8 cellular contexts compared by ENCODE assay signal in genomic region chr1:21334214-21335087, GRCh38. TPM values are rescaled to one million over a fixed set of nuclear protein-coding genes. Genes with fewer than 3 reads are reported as not detected.
DNase-seq lines count a peak whose midpoint lies in the region; ATAC-seq and TF ChIP-seq lines count a peak whose summit lies in the region.

No MANE protein-coding gene starts in this region.

- TF ChIP-seq EP300 in gastroesophageal sphincter (IDR thresholded peaks at IDR 0.05) (no peak), transverse colon (IDR thresholded peaks at IDR 0.05; ENCODE audit: low read depth) (no peak)

- TF ChIP-seq CTCF in AG09309 (IDR thresholded peaks at IDR 0.05; ENCODE audit: control insufficient read depth, insufficient read depth, low read depth, low read length, missing control alignments) (peak; percentile 94), gastroesophageal sphincter (IDR thresholded peaks at IDR 0.05) (peak in 3 of 4 experiments; percentile 60 to 78 (median 73)), transverse colon (IDR thresholded peaks at IDR 0.05) (peak; percentile 73 to 81 (median 74))

- H3K79me2 ChIP-seq in trophoblast cell (ENCODE audit: control insufficient read depth, insufficient read depth, low read length, poor library complexity) = no peaks in the 10 kb centered on the region

- H3K27ac ChIP-seq in gastroesophageal sphincter (peak overlapping the region in 3 of 4 donors; percentile 79 to 96 (median 91)), trophoblast cell (ENCODE audit: low read depth, low read length) (no peak overlapping the region), transverse colon (peak overlapping the region; percentile 85 to 98 (median 91))

- H2BK12ac ChIP-seq in trophoblast cell (ENCODE audit: low read length) = peak overlapping the region; percentile 44

- H3K36me3 ChIP-seq in gastroesophageal sphincter = peaks cover 0 to 8% of the 10 kb centered on the region in 2 donors
- no peaks in the 10 kb centered on the region for H3K36me3 ChIP-seq in trophoblast cell (ENCODE audit: control insufficient read depth in 1 of 2, insufficient read depth in 2 of 2, low read length in 2 of 2)
- H3K36me3 ChIP-seq in transverse colon = no peaks in the 10 kb centered on the region

- H3K4me3 ChIP-seq in AG09309 (ENCODE audit: control insufficient read depth, low read depth, low read length) (peak overlapping the region; percentile 35), gastroesophageal sphincter (peak overlapping the region in 1 of 2 donors; percentile 39), trophoblast cell (ENCODE audit: low read depth, low read length) (no peak overlapping the region), transverse colon (peak overlapping the region in 1 of 4 donors; percentile 28)

- intact Hi-C loops in transverse colon (cut with DNase I; ENCODE audit: low total_unique reads) = loop anchor here (2.0 kb wide), 1 partner anchor 66 kb away; no protein-coding TSS in a partner anchor

- no peak overlapping the region for H3K14ac ChIP-seq in trophoblast cell (ENCODE audit: low read length)

- H2BK120ac ChIP-seq in trophoblast cell (ENCODE audit: insufficient read depth, low read length, poor library complexity) = no peak overlapping the region

- H3K9ac ChIP-seq in trophoblast cell (ENCODE audit: low read length) = no peak overlapping the region

- H3K23ac ChIP-seq in trophoblast cell (ENCODE audit: low read length) = no peak overlapping the region

- no peak overlapping the region for H2BK5ac ChIP-seq in trophoblast cell (ENCODE audit: low read depth, low read length, poor library complexity)

- H3K79me1 ChIP-seq in trophoblast cell (ENCODE audit: low read length) = no peaks in the 10 kb centered on the region

- DNase-seq in AG09309 (ENCODE audit: low read depth) (peak; percentile 76), RPMI8226 (peak; percentile 98), trophoblast cell (peak; percentile 40 to 46), transverse colon (peak; percentile 83)
- DNase-seq in activated effector memory CD4-positive, alpha-beta T cell treated with anti-CD3 and anti-CD28 coated beads, Interleukin-2, amount 50 U/mL, for 16 hours = peak; percentile 93

- ATAC-seq in GM18870 (IDR thresholded peaks at IDR 0.05; ENCODE audit: unreplicated experiment) (peak; percentile 68), HG03159 (IDR thresholded peaks at IDR 0.05; ENCODE audit: unreplicated experiment) (peak; percentile 73), gastroesophageal sphincter (no peak)

- H2AK5ac ChIP-seq in trophoblast cell (ENCODE audit: low read length) = no peak overlapping the region

- peaks cover 14 to 98% (median 64%) of the 10 kb centered on the region in 3 donors for H3K4me1 ChIP-seq in gastroesophageal sphincter
- peaks cover 10 to 19% of the 10 kb centered on the region in 2 experiments for H3K4me1 ChIP-seq in trophoblast cell (ENCODE audit: control insufficient read depth in 1 of 2, insufficient read depth in 2 of 2, low read length in 2 of 2)
- peaks cover 78 to 97% (median 94%) of the 10 kb centered on the region in 4 donors for H3K4me1 ChIP-seq in transverse colon

- 14 to 20% methylated on average over 3 to 4 of the region's 20 CpGs for WGBS in gastroesophageal sphincter (ENCODE audit: low coverage in 1 of 2), 2 donors
- no CpG with 5 or more reads among the region's 20 CpGs for WGBS in trophoblast cell (ENCODE audit: extremely low coverage, insufficient coverage, insufficient read length)
- WGBS in transverse colon (ENCODE audit: low coverage in 1 of 2), 2 donors = 29 to 41% methylated on average over 4 to 20 of the region's 20 CpGs

- H4K12ac ChIP-seq in trophoblast cell (ENCODE audit: low read depth, low read length) = no peak overlapping the region

- no peak for TF ChIP-seq POLR2A in gastroesophageal sphincter (IDR thresholded peaks at IDR 0.05)
- TF ChIP-seq POLR2A in transverse colon (IDR thresholded peaks at IDR 0.05) = no peak

- H4K91ac ChIP-seq in trophoblast cell (ENCODE audit: low read depth, low read length) = no peak overlapping the region

- no peak overlapping the region for H4K8ac ChIP-seq in trophoblast cell (ENCODE audit: low read depth, low read length)

- in situ Hi-C loops in transverse colon (cut with MboI; ENCODE audit: low pct_ligation_motif_present in 1 of 4, low pct_unique_long_range_greater_than_20kb in 1 of 4, low sequenced_read_pairs in 3 of 4) = no loop called here

- H3K4ac ChIP-seq in trophoblast cell (ENCODE audit: low read depth, low read length) = no peak overlapping the region

- peak overlapping the region; percentile 15 for H3K18ac ChIP-seq in trophoblast cell (ENCODE audit: low read length)

- H3K9me3 ChIP-seq in gastroesophageal sphincter = no peaks in the 10 kb centered on the region
- no peaks in the 10 kb centered on the region for H3K9me3 ChIP-seq in trophoblast cell (ENCODE audit: insufficient read depth, low read depth, low read length)
- no peaks in the 10 kb centered on the region for H3K9me3 ChIP-seq in transverse colon

- no peak overlapping the region for H3K4me2 ChIP-seq in trophoblast cell (ENCODE audit: low read length)

- H2AFZ ChIP-seq in trophoblast cell (ENCODE audit: insufficient read depth, low read length, poor library complexity) = no peak overlapping the region

- H3K27me3 ChIP-seq in gastroesophageal sphincter = no peaks in the 10 kb centered on the region
- no peaks in the 10 kb centered on the region for H3K27me3 ChIP-seq in trophoblast cell (ENCODE audit: insufficient read depth, low read length)
- H3K27me3 ChIP-seq in transverse colon = no peaks in the 10 kb centered on the region

RNA-seq across cellular contexts. Expression of gene ECE1, which starts 44.2 kb away (rescaled TPM):
- 10 to 100 TPM; 68.3 to 94.7 (median 69.9) TPM for total RNA-seq in gastroesophageal sphincter
- polyA plus RNA-seq in trophoblast cell (2013) = 50.0 and 52.3 TPM in 2 replicates
- 100 to 1,000 TPM in 3 of 4 donors, 10 to 100 TPM in 1; 55.9 to 149 (median 112) TPM for total RNA-seq in transverse colon

Comparison
In these comparisons a context has a peak if more than half of its experiments do, and no peak if none do; other contexts are left out.
1. DNase-seq: peak in every context shown above with its lines; median percentile 98 in RPMI8226; 93 in activated effector memory CD4-positive, alpha-beta T cell treated with anti-CD3 and anti-CD28 coated beads, Interleukin-2, amount 50 U/mL, for 16 hours; 83 in transverse colon; 76 in AG09309; 43 in trophoblast cell.